In genomic region chr7:16463520-16463919, GRCh38 we compare ENCODE assay signal across 18 cellular contexts. TPM values are rescaled to one million over a fixed set of nuclear protein-coding genes. Genes with fewer than 3 reads are reported as not detected.
DNase-seq lines count a peak whose midpoint lies in the region; ATAC-seq, FAIRE-seq and TF ChIP-seq lines count a peak whose summit lies in the region.
"Had no signal": no experiment of that assay in that cellular context is flagged by ENCODE, and none has a peak within 500 bp of the region (broad histone marks: within the 10 kb centered on the region; RNA-seq: fewer than 3 reads in every experiment).

No MANE protein-coding gene starts in this region.

- peak; percentile 33 for FAIRE-seq in endothelial cell of umbilical vein (lab: Jason Lieb, UNC)
- FAIRE-seq in frontal cortex (lab: Jason Lieb, UNC) = no peak

- no peak for TF ChIP-seq POLR2A in endothelial cell of umbilical vein (IDR thresholded peaks at IDR 0.05; ENCODE audit: low read depth, low read length)

- BruUV-seq in endothelial cell of umbilical vein (replicated peaks; lab: Mats Ljungman, UMichigan) = no TSS peak

- in situ Hi-C loops in GM13976 (cut with MboI; ENCODE audit: low sequenced_read_pairs, unreplicated experiment) = no loop called here

- dilution Hi-C loops in endothelial cell of umbilical vein (cut with MboI; ENCODE audit: extremely low pct_ligation_motif_present, low sequenced_read_pairs) = no loop called here

- H2BK15ac ChIP-seq in neuronal stem cell (ENCODE audit: low read length) = no peak overlapping the region

- no peak overlapping the region for H3K9ac ChIP-seq in endothelial cell of umbilical vein (replicated peaks; ENCODE audit: extremely low read depth, insufficient read depth, low read length)
- H3K9ac ChIP-seq in neuronal stem cell (ENCODE audit: low read depth, low read length, poor library complexity) = no peak overlapping the region

- ATAC-seq in right cardiac atrium (no peak), GM18861 (IDR thresholded peaks at IDR 0.05; ENCODE audit: unreplicated experiment) (no peak)
- ATAC-seq: Panc1 had no signal

- H3K27me3 ChIP-seq in right cardiac atrium (ENCODE audit: control insufficient read depth, insufficient read depth) = no peaks in the 10 kb centered on the region
- H3K27me3 ChIP-seq in right atrium auricular region = no peaks in the 10 kb centered on the region
- H3K27me3 ChIP-seq in endothelial cell of umbilical vein (ENCODE audit: control insufficient read depth in 2 of 2, insufficient read depth in 2 of 2, low read length in 2 of 2) = peaks cover 0 to 5% of the 10 kb centered on the region in 2 experiments
- H3K27me3 ChIP-seq in neuronal stem cell (ENCODE audit: control insufficient read depth in 3 of 3, insufficient read depth in 3 of 3, low read depth in 1 of 3, low read length in 3 of 3) = no peaks in the 10 kb centered on the region

- H3K4me1 ChIP-seq in right cardiac atrium (ENCODE audit: control insufficient read depth, insufficient read depth, low read length) (no peaks in the 10 kb centered on the region), right atrium auricular region (no peaks in the 10 kb centered on the region), endothelial cell of umbilical vein (ENCODE audit: control insufficient read depth, extremely low read depth, insufficient read depth, low read length) (no peaks in the 10 kb centered on the region), neuronal stem cell (ENCODE audit: control insufficient read depth in 2 of 2, insufficient read depth in 1 of 2, low read depth in 1 of 2, low read length in 2 of 2) (peaks cover 10 to 11% of the 10 kb centered on the region in 2 donors)

- H3K79me1 ChIP-seq in neuronal stem cell (ENCODE audit: low read depth, low read length) = no peaks in the 10 kb centered on the region

- DNase-seq in right cardiac atrium = no peak
- DNase-seq in right atrium auricular region (ENCODE audit: low spot score) = no peak
- DNase-seq in endothelial cell of umbilical vein (ENCODE audit: low read depth, low spot score) = no peak
- no peak for DNase-seq in neuronal stem cell (ENCODE audit: low spot score)
- no peak for DNase-seq in frontal cortex (ENCODE audit: low spot score in 2 of 2)
- DNase-seq in GM13976 (ENCODE audit: low spot score) = no peak
- no peak for DNase-seq in activated CD8-positive, alpha-beta memory T cell treated with anti-CD3 and anti-CD28 coated beads, Interleukin-2, amount 50 U/mL, for 48 hours
- DNase-seq: H9; NCI-H146; NCI-H2081 treated with DMSO at 0.1 percent for 48 hours; NCI-H226; NK-92 treated with Interleukin-12 subunit alpha and Interleukin-12 subunit beta, amount 100 ng/mL, for 24 hours; Right ventricle myocardium superior had no signal

- intact Hi-C loops in right cardiac atrium (cut with DNase I) (no loop called here), endothelial cell of umbilical vein (cut with micrococcal nuclease) (no loop called here)

- no peak overlapping the region for H3K4me2 ChIP-seq in endothelial cell of umbilical vein (ENCODE audit: insufficient read depth, low read length)
- H3K4me2 ChIP-seq in neuronal stem cell (ENCODE audit: insufficient read depth, low read length, poor library complexity, severe bottlenecking) = no peak overlapping the region

- 19% methylated on average over 2 of the region's 2 CpGs for WGBS in right cardiac atrium
- WGBS in neuronal stem cell (ENCODE audit: extremely low coverage in 2 of 2, insufficient read length in 2 of 2, insufficient replicate concordance in 1 of 2), 2 donors = no CpG with 5 or more reads among the region's 2 CpGs

- H2BK12ac ChIP-seq in neuronal stem cell (ENCODE audit: low read length) = no peak overlapping the region

- H3K36me3 ChIP-seq in right atrium auricular region (no peaks in the 10 kb centered on the region), endothelial cell of umbilical vein (ENCODE audit: control insufficient read depth in 2 of 2, extremely low read depth in 1 of 2, insufficient read depth in 2 of 2, low read length in 2 of 2) (no peaks in the 10 kb centered on the region), neuronal stem cell (replicated peaks in 1 of 2; ENCODE audit: control insufficient read depth in 2 of 2, insufficient read depth in 2 of 2, low read length in 2 of 2) (peaks cover 0 to 20% of the 10 kb centered on the region in 2 donors)

- H3K23ac ChIP-seq in neuronal stem cell (ENCODE audit: low read depth, low read length, poor library complexity) = no peak overlapping the region

- POLR2A ChIA-PET in endothelial cell of umbilical vein (lab: Charles Lee) = no interaction called here

- no peaks in the 10 kb centered on the region for H3K79me2 ChIP-seq in endothelial cell of umbilical vein (ENCODE audit: control insufficient read depth, insufficient read depth, low read length)

- no peak overlapping the region for H3K14ac ChIP-seq in neuronal stem cell (ENCODE audit: low read length)

- H2AK5ac ChIP-seq in neuronal stem cell (ENCODE audit: low read depth, low read length) = no peak overlapping the region

- no peak overlapping the region for H3K4ac ChIP-seq in neuronal stem cell (ENCODE audit: low read length)

- H3K9me1 ChIP-seq in endothelial cell of umbilical vein (replicated peaks; ENCODE audit: control insufficient read depth, extremely low read depth, insufficient read depth, low read length) = no peaks in the 10 kb centered on the region

- H2AFZ ChIP-seq in endothelial cell of umbilical vein (ENCODE audit: low read depth, low read length) (no peak overlapping the region), neuronal stem cell (ENCODE audit: low read length) (peak overlapping the region; percentile 16)

- no peaks in the 10 kb centered on the region for H4K20me1 ChIP-seq in endothelial cell of umbilical vein (replicated peaks; ENCODE audit: control insufficient read depth, extremely low read depth, insufficient read depth, low read length)

- no peak overlapping the region for H2BK5ac ChIP-seq in neuronal stem cell (ENCODE audit: low read length)

- peak overlapping the region; percentile 65 for H3K4me3 ChIP-seq in right cardiac atrium (ENCODE audit: low read length)
- peak overlapping the region in 1 of 2 donors; percentile 23 for H3K4me3 ChIP-seq in right atrium auricular region
- no peak overlapping the region for H3K4me3 ChIP-seq in endothelial cell of umbilical vein (replicated peaks in 1 of 3; ENCODE audit: insufficient read depth in 1 of 3, low read depth in 1 of 3, low read length in 3 of 3)
- H3K4me3 ChIP-seq in neuronal stem cell (ENCODE audit: low read length in 2 of 2) = peak overlapping the region in 1 of 2 donors; percentile 53

- H3K27ac ChIP-seq in right cardiac atrium (ENCODE audit: low read length) (no peak overlapping the region), right atrium auricular region (peak overlapping the region in 1 of 2 donors; percentile 44), endothelial cell of umbilical vein (ENCODE audit: insufficient read depth, low read depth, low read length) (no peak overlapping the region), neuronal stem cell (replicated peaks; ENCODE audit: low read length) (no peak overlapping the region)
- H3K27ac ChIP-seq: C4-2B had no signal

- CTCF ChIA-PET in endothelial cell of umbilical vein (lab: Charles Lee) = interaction anchor here (1.7 to 1.8 kb wide), 2 partner anchors 8 to 101 kb away, joined by 5 to 6 read pairs; no protein-coding TSS in a partner anchor

- no peak overlapping the region for H3K18ac ChIP-seq in neuronal stem cell (ENCODE audit: low read length)

- no peak overlapping the region for H4K8ac ChIP-seq in neuronal stem cell (ENCODE audit: low read depth, low read length)

- no peak overlapping the region for H4K91ac ChIP-seq in neuronal stem cell (ENCODE audit: low read depth, low read length, poor library complexity)

- no peak overlapping the region for H2BK120ac ChIP-seq in neuronal stem cell (ENCODE audit: low read depth, low read length)

- TF ChIP-seq CTCF in right atrium auricular region (IDR thresholded peaks at IDR 0.05) = no peak
- no peak for TF ChIP-seq CTCF in endothelial cell of umbilical vein (IDR thresholded peaks at IDR 0.05; ENCODE audit: extremely low read depth in 1 of 2, insufficient read depth in 1 of 2, low read depth in 1 of 2, low read length in 2 of 2)
- no peak for TF ChIP-seq CTCF in GM13976 (IDR thresholded peaks at IDR 0.05; ENCODE audit: borderline replicate concordance, control extremely low read depth, extremely low read depth, insufficient read depth, missing control alignments)

- no peaks in the 10 kb centered on the region for H3K9me3 ChIP-seq in right cardiac atrium (ENCODE audit: control insufficient read depth, low read length)
- H3K9me3 ChIP-seq in right atrium auricular region = no peaks in the 10 kb centered on the region
- H3K9me3 ChIP-seq in endothelial cell of umbilical vein (replicated peaks; ENCODE audit: control insufficient read depth, insufficient read depth, low read length) = no peaks in the 10 kb centered on the region
- H3K9me3 ChIP-seq in neuronal stem cell (replicated peaks in 1 of 2; ENCODE audit: control insufficient read depth in 2 of 2, insufficient read depth in 1 of 2, low read depth in 1 of 2, low read length in 2 of 2) = no peaks in the 10 kb centered on the region

RNA-seq across cellular contexts. Expression of gene SOSTDC1, which starts 2.0 kb away (rescaled TPM):
- total RNA-seq in right cardiac atrium (10 to 100 TPM in 2 of 4 donors, 1 to 10 TPM in 2; 4.3 to 17.2 (median 9.3) TPM), right atrium auricular region (1 to 10 TPM; 2.1 to 5.9 TPM), endothelial cell of umbilical vein (not detected in 2 replicates), frontal cortex (30.2 TPM)
- polyA plus RNA-seq in right cardiac atrium (9.5 TPM), endothelial cell of umbilical vein (not detected in 2 replicates)
- polyA plus RNA-seq in endothelial cell of umbilical vein (2011; cell fraction: cytosol; rRNA removed) = not detected in 2 replicates
- not detected in 2 replicates for polyA plus RNA-seq in endothelial cell of umbilical vein (2011; cell fraction: nucleus; rRNA removed)
- not detected in 2 replicates for polyA plus RNA-seq in endothelial cell of umbilical vein (2012)
- not detected in 2 replicates for polyA minus RNA-seq in endothelial cell of umbilical vein
- not detected for polyA minus RNA-seq in endothelial cell of umbilical vein (2011; cell fraction: cytosol; rRNA and poly(A)+ RNA removed)
- not detected in 2 replicates for polyA minus RNA-seq in endothelial cell of umbilical vein (2011; cell fraction: nucleus; rRNA and poly(A)+ RNA removed)
- polyA plus RNA-seq in neuronal stem cell (2013, experiment 1 of 2) = 4.3 TPM
- 4.0 TPM for polyA plus RNA-seq in neuronal stem cell (2013, experiment 2 of 2)
- total RNA-seq: A172, H9, HT1080 had no signal

RNA-seq across cellular contexts. Expression of gene CRPPA, which starts 42.2 kb away (rescaled TPM):
- total RNA-seq in right cardiac atrium = 10 to 100 TPM in 3 of 4 donors, 1 to 10 TPM in 1; 8.5 to 13.6 (median 10.5) TPM
- 2.3 TPM for polyA plus RNA-seq in right cardiac atrium
- 1 to 10 TPM; 2.2 to 8.0 TPM for total RNA-seq in right atrium auricular region
- total RNA-seq in endothelial cell of umbilical vein = 2.9 and 3.5 TPM in 2 replicates
- 0.58 and 0.64 TPM in 2 replicates for polyA plus RNA-seq in endothelial cell of umbilical vein
- polyA plus RNA-seq in endothelial cell of umbilical vein (2011; cell fraction: cytosol; rRNA removed) = 0.65 and 0.81 TPM in 2 replicates
- polyA plus RNA-seq in endothelial cell of umbilical vein (2011; cell fraction: nucleus; rRNA removed) = 1.6 and 2.1 TPM in 2 replicates
- polyA plus RNA-seq in endothelial cell of umbilical vein (2012) = 0.61 and 1.4 TPM in 2 replicates
- polyA minus RNA-seq in endothelial cell of umbilical vein = 2.2 TPM in 2 replicates
- not detected for polyA minus RNA-seq in endothelial cell of umbilical vein (2011; cell fraction: cytosol; rRNA and poly(A)+ RNA removed)
- polyA minus RNA-seq in endothelial cell of umbilical vein (2011; cell fraction: nucleus; rRNA and poly(A)+ RNA removed) = 11.1 and 12.8 TPM in 2 replicates
- polyA plus RNA-seq in neuronal stem cell (2013, experiment 1 of 2) = 0.53 TPM
- 0.55 TPM for polyA plus RNA-seq in neuronal stem cell (2013, experiment 2 of 2)
- total RNA-seq in frontal cortex = 9.0 TPM
